ENCODE assay signal across 9 cellular contexts in genomic region chr1:119007672-119008482, GRCh38. TPM values are rescaled to one million over a fixed set of nuclear protein-coding genes. Genes with fewer than 3 reads are reported as not detected.
DNase-seq lines count a peak whose midpoint lies in the region; ATAC-seq, FAIRE-seq and TF ChIP-seq lines count a peak whose summit lies in the region.
"Had no signal": no experiment of that assay in that cellular context is flagged by ENCODE, and none has a peak within 500 bp of the region (broad histone marks: within the 10 kb centered on the region; RNA-seq: fewer than 3 reads in every experiment).

No MANE protein-coding gene starts in this region.

- H2AFZ ChIP-seq in osteoblast (ENCODE audit: low read length): no peak overlapping the region

- H3K4me1 ChIP-seq in gastroesophageal sphincter (peaks cover 0 to 34% (median 12%) of the 10 kb centered on the region in 3 donors), osteoblast (ENCODE audit: insufficient read depth, low read length) (peaks cover 23% of the 10 kb centered on the region)

- TF ChIP-seq POLR2A in gastroesophageal sphincter (IDR thresholded peaks at IDR 0.05): no peak
- TF ChIP-seq POLR2A in GM12892 (IDR thresholded peaks at IDR 0.05; ENCODE audit: low read depth, low read length): no peak

- no peak for TF ChIP-seq EP300 in gastroesophageal sphincter (IDR thresholded peaks at IDR 0.05)

- 0 to 20% methylated on average over 2 to 4 of the region's 61 CpGs for WGBS in gastroesophageal sphincter (ENCODE audit: low coverage in 1 of 2), 2 donors

- ATAC-seq in GM18861 (IDR thresholded peaks at IDR 0.05; ENCODE audit: unreplicated experiment) (peak; percentile 19), gastroesophageal sphincter (peak; percentile 34)

- H3K9me3 ChIP-seq in gastroesophageal sphincter: no peaks in the 10 kb centered on the region
- H3K9me3 ChIP-seq in osteoblast (ENCODE audit: low read depth, low read length): peaks cover 3% of the 10 kb centered on the region

- DNase-seq in NCI-H345 treated with DMSO at 0.1 percent for 48 hours (lab: John Stamatoyannopoulos, UW; ENCODE audit: unreplicated experiment) (peak; percentile 44), osteoblast (ENCODE audit: insufficient read length, low spot score, missing footprints) (no peak), GM12892 (ENCODE audit: insufficient read length) (no peak), AML-193 (lab: John Stamatoyannopoulos, UW) (no peak), cerebellum (ENCODE audit: low spot score) (no peak), hippocampal formation (lab: John Stamatoyannopoulos, UW) (no peak)
- DNase-seq: activated gamma-delta T cell had no signal

- no peaks in the 10 kb centered on the region for H3K36me3 ChIP-seq in gastroesophageal sphincter
- H3K36me3 ChIP-seq in osteoblast (ENCODE audit: insufficient read depth, low read length): no peaks in the 10 kb centered on the region

- H3K4me3 ChIP-seq in gastroesophageal sphincter (peak overlapping the region in 1 of 2 donors; percentile 41), osteoblast (ENCODE audit: insufficient read depth, low read length) (peak overlapping the region; percentile 64)

- peak overlapping the region; percentile 88 for H3K4me2 ChIP-seq in osteoblast (ENCODE audit: insufficient read depth, low read length)

- H3K27ac ChIP-seq in gastroesophageal sphincter (no peak overlapping the region), osteoblast (ENCODE audit: low read depth, low read length) (no peak overlapping the region)

- TF ChIP-seq CTCF in gastroesophageal sphincter (IDR thresholded peaks at IDR 0.05): no peak
- no peak for TF ChIP-seq CTCF in osteoblast (IDR thresholded peaks at IDR 0.05; ENCODE audit: extremely low read depth, low read depth, low read length)

- FAIRE-seq in GM12892 (lab: Jason Lieb, UNC): no peak

- H3K79me2 ChIP-seq in osteoblast (ENCODE audit: insufficient read depth, low read length): no peaks in the 10 kb centered on the region

- H3K27me3 ChIP-seq in gastroesophageal sphincter (peaks cover 65% of the 10 kb centered on the region), osteoblast (ENCODE audit: insufficient read depth, low read length) (peaks cover 14% of the 10 kb centered on the region)

- H4K20me1 ChIP-seq in osteoblast (ENCODE audit: insufficient read depth, low read length): no peaks in the 10 kb centered on the region

RNA-seq across cellular contexts. Expression of gene TBX15, which starts 19.7 kb away (rescaled TPM):
- 1 to 10 TPM in 1 of 4 donors, under 1 TPM in 3; 0.45 to 1.6 (median 0.56) TPM for total RNA-seq in gastroesophageal sphincter
- 38.0 and 44.5 TPM in 2 replicates for total RNA-seq in osteoblast
- 0.19 TPM for polyA plus RNA-seq in GM12892 (2012; ENCODE audit: missing spikeins)
- 2.8 TPM for total RNA-seq in cerebellum

Comparison
In these comparisons a context has a peak if more than half of its experiments do, and no peak if none do; other contexts are left out.
1. RNA of gene TBX15, which starts 19.7 kb away (total RNA-seq): 38.0 to 44.5 TPM in osteoblast; 2.8 TPM in cerebellum (single experiment) and 0.45 to 1.6 TPM in gastroesophageal sphincter; every median in the first group is over 10 times any median in the second.